In the genomic region with DNA sequence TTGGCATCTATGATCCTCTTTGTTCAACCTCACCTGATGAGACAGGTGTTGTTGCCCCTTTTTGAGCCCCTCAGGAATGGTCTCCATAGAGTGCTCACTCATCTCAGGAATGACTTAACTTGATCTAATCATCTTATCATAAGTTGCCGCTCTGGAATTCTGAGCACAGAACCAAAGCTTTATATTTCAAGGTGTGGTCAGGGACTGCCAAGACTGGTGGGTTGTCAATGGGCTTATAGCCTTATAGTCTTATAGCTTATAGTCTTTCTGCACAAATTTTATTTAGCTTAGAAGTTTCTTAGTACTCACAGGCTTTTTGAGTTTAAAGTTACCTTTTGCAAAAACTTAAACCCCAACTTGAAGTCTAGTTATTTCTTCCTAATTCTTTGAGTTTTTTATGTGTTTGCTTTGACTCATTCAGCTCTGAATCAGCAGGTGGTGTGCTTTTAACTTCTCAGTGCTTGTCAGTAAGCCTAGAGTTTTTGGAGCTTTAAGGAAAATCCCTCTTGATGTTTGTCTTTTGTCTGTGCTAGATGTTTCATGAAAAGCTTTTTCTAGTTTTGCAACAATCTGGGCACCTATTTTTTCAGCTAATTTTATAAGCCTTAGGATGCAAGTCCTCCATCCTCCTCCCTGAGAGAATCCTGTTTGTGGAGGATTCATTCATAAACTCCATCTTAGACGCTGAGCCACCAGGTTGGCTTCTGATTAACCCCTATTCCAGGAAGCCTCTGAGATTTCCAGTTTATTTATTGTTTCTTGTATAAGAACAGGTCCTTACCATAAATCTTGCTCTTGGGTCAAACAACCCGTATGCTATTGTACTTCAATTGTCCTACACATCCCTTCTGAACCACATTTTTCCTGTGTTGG, we compare ENCODE assay signal across 26 cellular contexts.
DNase-seq lines count a peak whose midpoint lies in the region; ATAC-seq and TF ChIP-seq lines count a peak whose summit lies in the region.
"Had no signal": no experiment of that assay in that cellular context is flagged by ENCODE, and none has a peak within 500 bp of the region (broad histone marks: within the 10 kb centered on the region; RNA-seq: fewer than 3 reads in every experiment).

No MANE protein-coding gene starts in this region.

- no peaks in the 10 kb centered on the region for H3K36me3 ChIP-seq in smooth muscle cell (ENCODE audit: low read depth)
- H3K36me3 ChIP-seq: BE2C, stomach, transverse colon had no signal

- H4K20me1 ChIP-seq in smooth muscle cell (ENCODE audit: low read depth) = no peaks in the 10 kb centered on the region

- no peak overlapping the region for H2AFZ ChIP-seq in smooth muscle cell (ENCODE audit: low read depth)

- WGBS in smooth muscle cell (ENCODE audit: low lambda C conversion rate) = 68% methylated on average over 3 of the region's 3 CpGs

- no peaks in the 10 kb centered on the region for H3K9me3 ChIP-seq in smooth muscle cell (replicated peaks; ENCODE audit: low read depth)
- H3K9me3 ChIP-seq: BE2C, stomach, transverse colon had no signal

- peak; percentile 24 for TF ChIP-seq CTCF in foreskin keratinocyte (conservative IDR thresholded peaks at IDR 0.05)
- TF ChIP-seq CTCF in smooth muscle cell (IDR thresholded peaks at IDR 0.05; ENCODE audit: borderline replicate concordance, insufficient read depth, poor library complexity, severe bottlenecking) = no peak

- no peak overlapping the region for H3K9ac ChIP-seq in smooth muscle cell (ENCODE audit: low read depth)

- no peaks in the 10 kb centered on the region for H3F3A ChIP-seq in smooth muscle cell (ENCODE audit: low read depth)

- H3K27me3 ChIP-seq in foreskin keratinocyte = peaks cover 5% of the 10 kb centered on the region
- H3K27me3 ChIP-seq in smooth muscle cell (ENCODE audit: low read depth) = no peaks in the 10 kb centered on the region
- H3K27me3 ChIP-seq: BE2C, transverse colon had no signal

- H3K4me3 ChIP-seq in smooth muscle cell = no peak overlapping the region
- H3K4me3 ChIP-seq: stomach, transverse colon had no signal

- peaks cover 9% of the 10 kb centered on the region for H3K4me1 ChIP-seq in foreskin keratinocyte
- H3K4me1 ChIP-seq in smooth muscle cell (ENCODE audit: low read depth) = no peaks in the 10 kb centered on the region
- H3K4me1 ChIP-seq: BE2C, stomach, transverse colon had no signal

- H3K79me2 ChIP-seq in smooth muscle cell (ENCODE audit: low read depth) = no peaks in the 10 kb centered on the region

- ATAC-seq in foreskin keratinocyte = peak; percentile 34
- ATAC-seq: activated T-cell treated with anti-CD3 and anti-CD28 coated beads, Interleukin-2, amount 50 U/mL, for 4 hours; left ventricle myocardium superior; naive thymus-derived CD4-positive, alpha-beta T cell had no signal

- no peak overlapping the region for H3K4me2 ChIP-seq in smooth muscle cell

- no peak overlapping the region for H3K27ac ChIP-seq in foreskin keratinocyte
- no peak overlapping the region for H3K27ac ChIP-seq in smooth muscle cell (ENCODE audit: low read depth)
- H3K27ac ChIP-seq: stomach, transverse colon had no signal

- DNase-seq in A172 (ENCODE audit: low spot score) = peak; percentile 37
- DNase-seq in LHCN-M2 (ENCODE audit: low read depth) = peak; percentile 9
- peak; percentile 3 for DNase-seq in amniotic epithelial cell (ENCODE audit: low read depth)
- DNase-seq in foreskin keratinocyte = peak; percentile 55 to 57
- DNase-seq in smooth muscle cell (lab: John Stamatoyannopoulos, UW; ENCODE audit: unreplicated experiment) = no peak
- no peak for DNase-seq in SW480 (ENCODE audit: low spot score)
- no peak for DNase-seq in foreskin melanocyte
- DNase-seq in NCI-H187 treated with DMSO at 0.1 percent for 48 hours (lab: John Stamatoyannopoulos, UW) = no peak
- DNase-seq: activated CD4-positive, alpha-beta T cell treated with anti-CD3 and anti-CD28 coated beads, Interleukin-2, amount 10 ng/mL, durations not matched to agents 7 days and 5 days; activated T-cell treated with anti-CD3 and anti-CD28 coated beads, Interleukin-2, amount 50 U/mL, for 4 hours; BE2C; CD8-positive, alpha-beta memory T cell; DMS153; effector CD4-positive, alpha-beta T cell; H9; left ventricle myocardium superior; midbrain; naive thymus-derived CD4-positive, alpha-beta T cell; NCI-H1436 treated with DMSO at 0.1 percent for 48 hours; NCI-H446; NCI-H82; occipital lobe; SHP77; stomach; SW 1271; transverse colon had no signal

Comparison
In these comparisons a context has a peak if more than half of its experiments do, and no peak if none do; other contexts are left out.
1. DNase-seq: peak in A172 (single experiment), LHCN-M2 (single experiment), amniotic epithelial cell (single experiment) and foreskin keratinocyte (2 of 2); none in smooth muscle cell (single experiment), SW480 (single experiment), foreskin melanocyte (single experiment) and NCI-H187 treated with DMSO at 0.1 percent for 48 hours (single experiment).